Comparison of ENCODE assay signal across 1 cellular context in the genomic region with DNA sequence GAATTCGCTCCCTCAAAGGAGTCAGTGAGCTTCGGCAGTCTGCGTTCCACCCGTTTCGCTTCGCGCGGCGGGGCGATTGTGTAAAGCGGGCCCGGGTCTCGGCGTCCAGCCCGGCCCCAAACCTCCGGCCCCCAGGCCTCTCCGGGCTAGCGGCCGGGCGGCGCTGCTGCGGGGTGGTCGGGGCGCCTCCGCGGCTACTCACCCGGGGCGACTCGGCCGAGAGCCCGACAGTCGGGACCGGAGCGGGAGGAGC.
TF ChIP-seq lines count a peak whose summit lies in the region.

No MANE protein-coding gene starts in this region.

TF ChIP-seq in GM23338, 12 proteins besides CTCF, POLR2A, EP300 and RAD21 (continued from another document):
- TF ChIP-seq, protein P1, sequence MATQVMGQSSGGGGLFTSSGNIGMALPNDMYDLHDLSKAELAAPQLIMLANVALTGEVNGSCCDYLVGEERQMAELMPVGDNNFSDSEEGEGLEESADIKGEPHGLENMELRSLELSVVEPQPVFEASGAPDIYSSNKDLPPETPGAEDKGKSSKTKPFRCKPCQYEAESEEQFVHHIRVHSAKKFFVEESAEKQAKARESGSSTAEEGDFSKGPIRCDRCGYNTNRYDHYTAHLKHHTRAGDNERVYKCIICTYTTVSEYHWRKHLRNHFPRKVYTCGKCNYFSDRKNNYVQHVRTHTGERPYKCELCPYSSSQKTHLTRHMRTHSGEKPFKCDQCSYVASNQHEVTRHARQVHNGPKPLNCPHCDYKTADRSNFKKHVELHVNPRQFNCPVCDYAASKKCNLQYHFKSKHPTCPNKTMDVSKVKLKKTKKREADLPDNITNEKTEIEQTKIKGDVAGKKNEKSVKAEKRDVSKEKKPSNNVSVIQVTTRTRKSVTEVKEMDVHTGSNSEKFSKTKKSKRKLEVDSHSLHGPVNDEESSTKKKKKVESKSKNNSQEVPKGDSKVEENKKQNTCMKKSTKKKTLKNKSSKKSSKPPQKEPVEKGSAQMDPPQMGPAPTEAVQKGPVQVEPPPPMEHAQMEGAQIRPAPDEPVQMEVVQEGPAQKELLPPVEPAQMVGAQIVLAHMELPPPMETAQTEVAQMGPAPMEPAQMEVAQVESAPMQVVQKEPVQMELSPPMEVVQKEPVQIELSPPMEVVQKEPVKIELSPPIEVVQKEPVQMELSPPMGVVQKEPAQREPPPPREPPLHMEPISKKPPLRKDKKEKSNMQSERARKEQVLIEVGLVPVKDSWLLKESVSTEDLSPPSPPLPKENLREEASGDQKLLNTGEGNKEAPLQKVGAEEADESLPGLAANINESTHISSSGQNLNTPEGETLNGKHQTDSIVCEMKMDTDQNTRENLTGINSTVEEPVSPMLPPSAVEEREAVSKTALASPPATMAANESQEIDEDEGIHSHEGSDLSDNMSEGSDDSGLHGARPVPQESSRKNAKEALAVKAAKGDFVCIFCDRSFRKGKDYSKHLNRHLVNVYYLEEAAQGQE (IDR thresholded peaks at IDR 0.05; ENCODE audit: unreplicated experiment): no peak
- TF ChIP-seq EZH2phosphoT487 (IDR thresholded peaks at IDR 0.05; ENCODE audit: unreplicated experiment) (no peak), JUNB (IDR thresholded peaks at IDR 0.05; ENCODE audit: unreplicated experiment) (no peak), EZH2 (IDR thresholded peaks at IDR 0.05; ENCODE audit: low read depth, unreplicated experiment) (no peak), POLR2AphosphoS5 (IDR thresholded peaks at IDR 0.05; ENCODE audit: low read depth) (no peak), CREB1 (CRISPR knock-in tag; IDR thresholded peaks at IDR 0.05; ENCODE audit: low read depth) (no peak)
- TF ChIP-seq, protein P2, sequence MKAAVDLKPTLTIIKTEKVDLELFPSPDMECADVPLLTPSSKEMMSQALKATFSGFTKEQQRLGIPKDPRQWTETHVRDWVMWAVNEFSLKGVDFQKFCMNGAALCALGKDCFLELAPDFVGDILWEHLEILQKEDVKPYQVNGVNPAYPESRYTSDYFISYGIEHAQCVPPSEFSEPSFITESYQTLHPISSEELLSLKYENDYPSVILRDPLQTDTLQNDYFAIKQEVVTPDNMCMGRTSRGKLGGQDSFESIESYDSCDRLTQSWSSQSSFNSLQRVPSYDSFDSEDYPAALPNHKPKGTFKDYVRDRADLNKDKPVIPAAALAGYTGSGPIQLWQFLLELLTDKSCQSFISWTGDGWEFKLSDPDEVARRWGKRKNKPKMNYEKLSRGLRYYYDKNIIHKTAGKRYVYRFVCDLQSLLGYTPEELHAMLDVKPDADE (IDR thresholded peaks at IDR 0.05): no peak
- TF ChIP-seq, protein P3, sequence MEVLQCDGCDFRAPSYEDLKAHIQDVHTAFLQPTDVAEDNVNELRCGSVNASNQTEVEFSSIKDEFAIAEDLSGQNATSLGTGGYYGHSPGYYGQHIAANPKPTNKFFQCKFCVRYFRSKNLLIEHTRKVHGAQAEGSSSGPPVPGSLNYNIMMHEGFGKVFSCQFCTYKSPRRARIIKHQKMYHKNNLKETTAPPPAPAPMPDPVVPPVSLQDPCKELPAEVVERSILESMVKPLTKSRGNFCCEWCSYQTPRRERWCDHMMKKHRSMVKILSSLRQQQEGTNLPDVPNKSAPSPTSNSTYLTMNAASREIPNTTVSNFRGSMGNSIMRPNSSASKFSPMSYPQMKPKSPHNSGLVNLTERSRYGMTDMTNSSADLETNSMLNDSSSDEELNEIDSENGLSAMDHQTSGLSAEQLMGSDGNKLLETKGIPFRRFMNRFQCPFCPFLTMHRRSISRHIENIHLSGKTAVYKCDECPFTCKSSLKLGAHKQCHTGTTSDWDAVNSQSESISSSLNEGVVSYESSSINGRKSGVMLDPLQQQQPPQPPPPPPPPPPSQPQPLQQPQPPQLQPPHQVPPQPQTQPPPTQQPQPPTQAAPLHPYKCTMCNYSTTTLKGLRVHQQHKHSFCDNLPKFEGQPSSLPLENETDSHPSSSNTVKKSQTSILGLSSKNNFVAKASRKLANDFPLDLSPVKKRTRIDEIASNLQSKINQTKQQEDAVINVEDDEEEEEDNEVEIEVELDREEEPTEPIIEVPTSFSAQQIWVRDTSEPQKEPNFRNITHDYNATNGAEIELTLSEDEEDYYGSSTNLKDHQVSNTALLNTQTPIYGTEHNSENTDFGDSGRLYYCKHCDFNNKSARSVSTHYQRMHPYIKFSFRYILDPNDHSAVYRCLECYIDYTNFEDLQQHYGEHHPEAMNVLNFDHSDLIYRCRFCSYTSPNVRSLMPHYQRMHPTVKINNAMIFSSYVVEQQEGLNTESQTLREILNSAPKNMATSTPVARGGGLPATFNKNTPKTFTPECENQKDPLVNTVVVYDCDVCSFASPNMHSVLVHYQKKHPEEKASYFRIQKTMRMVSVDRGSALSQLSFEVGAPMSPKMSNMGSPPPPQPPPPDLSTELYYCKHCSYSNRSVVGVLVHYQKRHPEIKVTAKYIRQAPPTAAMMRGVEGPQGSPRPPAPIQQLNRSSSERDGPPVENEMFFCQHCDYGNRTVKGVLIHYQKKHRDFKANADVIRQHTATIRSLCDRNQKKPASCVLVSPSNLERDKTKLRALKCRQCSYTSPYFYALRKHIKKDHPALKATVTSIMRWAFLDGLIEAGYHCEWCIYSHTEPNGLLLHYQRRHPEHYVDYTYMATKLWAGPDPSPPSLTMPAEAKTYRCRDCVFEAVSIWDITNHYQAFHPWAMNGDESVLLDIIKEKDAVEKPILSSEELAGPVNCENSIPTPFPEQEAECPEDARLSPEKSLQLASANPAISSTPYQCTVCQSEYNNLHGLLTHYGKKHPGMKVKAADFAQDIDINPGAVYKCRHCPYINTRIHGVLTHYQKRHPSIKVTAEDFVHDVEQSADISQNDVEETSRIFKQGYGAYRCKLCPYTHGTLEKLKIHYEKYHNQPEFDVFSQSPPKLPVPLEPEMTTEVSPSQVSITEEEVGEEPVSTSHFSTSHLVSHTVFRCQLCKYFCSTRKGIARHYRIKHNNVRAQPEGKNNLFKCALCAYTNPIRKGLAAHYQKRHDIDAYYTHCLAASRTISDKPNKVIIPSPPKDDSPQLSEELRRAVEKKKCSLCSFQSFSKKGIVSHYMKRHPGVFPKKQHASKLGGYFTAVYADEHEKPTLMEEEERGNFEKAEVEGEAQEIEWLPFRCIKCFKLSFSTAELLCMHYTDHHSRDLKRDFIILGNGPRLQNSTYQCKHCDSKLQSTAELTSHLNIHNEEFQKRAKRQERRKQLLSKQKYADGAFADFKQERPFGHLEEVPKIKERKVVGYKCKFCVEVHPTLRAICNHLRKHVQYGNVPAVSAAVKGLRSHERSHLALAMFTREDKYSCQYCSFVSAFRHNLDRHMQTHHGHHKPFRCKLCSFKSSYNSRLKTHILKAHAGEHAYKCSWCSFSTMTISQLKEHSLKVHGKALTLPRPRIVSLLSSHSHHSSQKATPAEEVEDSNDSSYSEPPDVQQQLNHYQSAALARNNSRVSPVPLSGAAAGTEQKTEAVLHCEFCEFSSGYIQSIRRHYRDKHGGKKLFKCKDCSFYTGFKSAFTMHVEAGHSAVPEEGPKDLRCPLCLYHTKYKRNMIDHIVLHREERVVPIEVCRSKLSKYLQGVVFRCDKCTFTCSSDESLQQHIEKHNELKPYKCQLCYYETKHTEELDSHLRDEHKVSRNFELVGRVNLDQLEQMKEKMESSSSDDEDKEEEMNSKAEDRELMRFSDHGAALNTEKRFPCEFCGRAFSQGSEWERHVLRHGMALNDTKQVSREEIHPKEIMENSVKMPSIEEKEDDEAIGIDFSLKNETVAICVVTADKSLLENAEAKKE (CRISPR knock-in tag; IDR thresholded peaks at IDR 0.05): no peak
